1 cellular context compared by ENCODE assay signal in genomic region chr11:114169321-114169749, GRCh38.
TF ChIP-seq lines count a peak whose summit lies in the region.

No MANE protein-coding gene starts in this region.

TF ChIP-seq in liver, 16 proteins besides CTCF, POLR2A, EP300 and RAD21 (continued from another document):
- no peak for TF ChIP-seq MAX (IDR thresholded peaks at IDR 0.05)
